Comparison of ENCODE assay signal across 14 cellular contexts in the genomic region with DNA sequence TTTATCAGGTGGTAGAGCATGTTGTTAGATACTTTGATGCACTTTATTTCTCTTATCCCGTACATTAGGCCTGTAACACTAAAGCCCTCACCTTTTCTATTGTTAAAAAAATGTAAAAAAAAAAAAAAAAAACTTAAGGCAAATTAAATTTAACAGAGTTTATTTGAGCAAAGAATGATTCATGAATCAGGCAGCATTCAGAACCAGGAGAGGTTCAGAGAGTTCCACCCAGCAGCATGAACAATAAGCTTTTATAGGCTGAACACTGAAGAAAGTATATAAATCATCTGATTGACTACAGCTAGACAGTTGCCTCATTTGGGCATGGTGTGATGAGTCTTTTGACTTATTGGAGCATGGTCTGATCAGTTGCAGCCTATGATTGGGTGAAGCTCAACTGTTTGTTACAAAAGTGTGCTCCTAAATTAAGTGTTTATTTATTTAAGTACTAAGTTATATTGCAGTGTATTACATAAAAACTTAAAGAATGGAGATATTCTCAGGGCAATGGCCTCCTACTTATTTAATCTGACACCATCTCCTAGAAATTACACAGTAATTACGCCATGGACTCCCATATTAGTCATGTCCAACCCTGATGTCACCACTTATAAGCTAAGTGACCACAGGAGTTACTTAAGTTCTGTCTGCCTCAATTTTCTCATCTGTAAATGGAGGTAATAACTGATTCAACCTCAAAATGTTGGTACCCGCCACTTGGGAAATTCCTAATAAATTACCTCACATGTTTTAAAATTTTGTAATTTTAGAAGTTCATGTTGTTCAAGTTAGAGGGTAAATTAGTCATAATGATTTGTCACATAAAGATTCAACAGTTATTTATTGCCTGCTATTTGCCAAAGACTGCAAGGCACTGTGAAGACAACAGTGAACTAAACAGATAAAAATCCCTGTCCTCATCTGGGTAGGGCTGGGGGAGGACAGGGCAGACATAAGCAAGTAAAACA. TPM values are rescaled to one million over a fixed set of nuclear protein-coding genes. Genes with fewer than 3 reads are reported as not detected.
DNase-seq lines count a peak whose midpoint lies in the region; ATAC-seq and TF ChIP-seq lines count a peak whose summit lies in the region.
"Had no signal": no experiment of that assay in that cellular context is flagged by ENCODE, and none has a peak within 500 bp of the region (broad histone marks: within the 10 kb centered on the region; RNA-seq: fewer than 3 reads in every experiment).

No MANE protein-coding gene starts in this region.

- H3K9me3 ChIP-seq in Panc1 (ENCODE audit: control insufficient read depth, insufficient read depth, low read depth, low read length), result no peaks in the 10 kb centered on the region
- H3K9me3 ChIP-seq: body of pancreas had no signal

- peaks cover 41% of the 10 kb centered on the region for H3K27me3 Mint-ChIP-seq in activated naive CD8-positive, alpha-beta T cell treated with anti-CD3 and anti-CD28 coated beads for 36 hours

- no peaks in the 10 kb centered on the region for H3K4me1 ChIP-seq in Panc1 (ENCODE audit: control insufficient read depth, insufficient read depth, low read length)
- H3K4me1 ChIP-seq: body of pancreas had no signal

- no peaks in the 10 kb centered on the region for H3K36me3 ChIP-seq in Panc1 (ENCODE audit: control insufficient read depth, insufficient read depth, low read length)

- intact Hi-C loops in Panc1 (cut with micrococcal nuclease; ENCODE audit: unreplicated experiment), result no loop called here

- peak; percentile 98 for DNase-seq in GM04503 (ENCODE audit: low read depth)
- DNase-seq in Panc1 (ENCODE audit: low read depth, low spot score), result peak; percentile 64
- peak; percentile 94 for DNase-seq in fibroblast of gingiva (ENCODE audit: low read depth)
- peak; percentile 74 for DNase-seq in renal cortical epithelial cell (ENCODE audit: low read depth)
- DNase-seq in NCI-H1694 (lab: John Stamatoyannopoulos, UW), result no peak
- no peak for DNase-seq in NCI-H69 (lab: John Stamatoyannopoulos, UW)
- no peak for DNase-seq in NCI-H345 treated with DMSO at 0.1 percent for 48 hours (lab: John Stamatoyannopoulos, UW; ENCODE audit: unreplicated experiment)
- DNase-seq in activated naive CD8-positive, alpha-beta T cell treated with anti-CD3 and anti-CD28 coated beads for 36 hours, result no peak
- DNase-seq: activated T-cell treated with anti-CD3 and anti-CD28 coated beads, Interleukin-2, amount 50 U/mL, for 1 hour; body of pancreas; foreskin melanocyte; nucleus accumbens; RPMI8226 had no signal

- CTCF ChIA-PET in Panc1 (lab: Charles Lee), result no interaction called here

- no peak overlapping the region for H3K4me3 ChIP-seq in Panc1 (ENCODE audit: low read depth in 2 of 2, low read length in 2 of 2)
- H3K4me3 ChIP-seq: body of pancreas had no signal

- H3K4me3 Mint-ChIP-seq in activated naive CD8-positive, alpha-beta T cell treated with anti-CD3 and anti-CD28 coated beads for 36 hours, result no peak overlapping the region
- H3K4me3 Mint-ChIP-seq: stimulated activated effector memory CD8-positive, alpha-beta T cell treated with anti-CD3 and anti-CD28 coated beads, Interleukin-12 subunit alpha, Interleukin-12 subunit beta, amount 100 ng/mL, for 72 hours had no signal

- no peaks in the 10 kb centered on the region for H3K4me1 Mint-ChIP-seq in activated naive CD8-positive, alpha-beta T cell treated with anti-CD3 and anti-CD28 coated beads for 36 hours
- H3K4me1 Mint-ChIP-seq: stimulated activated effector memory CD8-positive, alpha-beta T cell treated with anti-CD3 and anti-CD28 coated beads, Interleukin-12 subunit alpha, Interleukin-12 subunit beta, amount 100 ng/mL, for 72 hours had no signal

- in situ Hi-C loops in Panc1 (cut with HindIII; ENCODE audit: low pct_unique_long_range_greater_than_20kb, low sequenced_read_pairs), result no loop called here

- POLR2A ChIA-PET in Panc1 (lab: Charles Lee), result no interaction called here

- H3K36me3 Mint-ChIP-seq in activated naive CD8-positive, alpha-beta T cell treated with anti-CD3 and anti-CD28 coated beads for 36 hours, result no peaks in the 10 kb centered on the region
- H3K36me3 Mint-ChIP-seq: stimulated activated effector memory CD8-positive, alpha-beta T cell treated with anti-CD3 and anti-CD28 coated beads, Interleukin-12 subunit alpha, Interleukin-12 subunit beta, amount 100 ng/mL, for 72 hours had no signal

- ATAC-seq in Panc1, result peak; percentile 67; the same call in 1 of the 2 replicates
- ATAC-seq: body of pancreas; stimulated activated effector memory CD8-positive, alpha-beta T cell treated with anti-CD3 and anti-CD28 coated beads, Interleukin-12 subunit alpha, Interleukin-12 subunit beta, amount 100 ng/mL, for 72 hours had no signal

- no peak overlapping the region for H3K27ac Mint-ChIP-seq in activated naive CD8-positive, alpha-beta T cell treated with anti-CD3 and anti-CD28 coated beads for 36 hours
- H3K27ac Mint-ChIP-seq: stimulated activated effector memory CD8-positive, alpha-beta T cell treated with anti-CD3 and anti-CD28 coated beads, Interleukin-12 subunit alpha, Interleukin-12 subunit beta, amount 100 ng/mL, for 72 hours had no signal

- BruUV-seq in Panc1 (replicated peaks; lab: Mats Ljungman, UMichigan), result no TSS peak

- TF ChIP-seq CTCF in Panc1 (IDR thresholded peaks at IDR 0.05), result no peak

- no peaks in the 10 kb centered on the region for H3K9me3 Mint-ChIP-seq in activated naive CD8-positive, alpha-beta T cell treated with anti-CD3 and anti-CD28 coated beads for 36 hours
- H3K9me3 Mint-ChIP-seq: stimulated activated effector memory CD8-positive, alpha-beta T cell treated with anti-CD3 and anti-CD28 coated beads, Interleukin-12 subunit alpha, Interleukin-12 subunit beta, amount 100 ng/mL, for 72 hours had no signal

- H3K27ac ChIP-seq in Panc1 (ENCODE audit: low read length), result no peak overlapping the region
- H3K27ac ChIP-seq: body of pancreas had no signal

- no peaks in the 10 kb centered on the region for H3K27me3 ChIP-seq in Panc1 (ENCODE audit: control insufficient read depth, insufficient read depth, low read length)
- H3K27me3 ChIP-seq: body of pancreas had no signal

RNA-seq across cellular contexts. Expression of a gene that starts 15.1 kb away (rescaled TPM):
- 0.10 TPM for total RNA-seq in Panc1 (2021; ENCODE audit: unreplicated experiment)
- not detected for polyA plus RNA-seq in Panc1 (2012; ENCODE audit: insufficient read length)
- total RNA-seq in renal cortical epithelial cell, result 0.35 and 2.7 TPM in 2 replicates
- not detected for total RNA-seq in activated naive CD8-positive, alpha-beta T cell treated with anti-CD3 and anti-CD28 coated beads for 36 hours
- total RNA-seq: body of pancreas had no signal

RNA-seq across cellular contexts. Expression of a gene that starts 41.6 kb away (rescaled TPM):
- total RNA-seq in Panc1 (2021; ENCODE audit: unreplicated experiment), result 29.0 TPM
- polyA plus RNA-seq in Panc1 (2012; ENCODE audit: insufficient read length), result 20.1 TPM
- 20.2 and 21.2 TPM in 2 replicates for total RNA-seq in renal cortical epithelial cell
- total RNA-seq in activated naive CD8-positive, alpha-beta T cell treated with anti-CD3 and anti-CD28 coated beads for 36 hours, result 1 to 10 TPM; 1.9 to 2.4 TPM

Comparison
In these comparisons a context has a peak if more than half of its experiments do, and no peak if none do; other contexts are left out.
1. DNase-seq: peak in GM04503 (single experiment), Panc1 (single experiment), fibroblast of gingiva (single experiment) and renal cortical epithelial cell (single experiment); none in NCI-H1694 (single experiment), NCI-H69 (single experiment), NCI-H345 treated with DMSO at 0.1 percent for 48 hours (single experiment) and activated naive CD8-positive, alpha-beta T cell treated with anti-CD3 and anti-CD28 coated beads for 36 hours (single experiment).